21 cellular contexts compared by ENCODE assay signal in genomic region chr1:208787219-208787618, GRCh38.
DNase-seq lines count a peak whose midpoint lies in the region; TF ChIP-seq lines count a peak whose summit lies in the region.
"Had no signal": no experiment of that assay in that cellular context is flagged by ENCODE, and none has a peak within 500 bp of the region (broad histone marks: within the 10 kb centered on the region; RNA-seq: fewer than 3 reads in every experiment).

No MANE protein-coding gene starts in this region.

- no peaks in the 10 kb centered on the region for H3K36me3 Mint-ChIP-seq in brain
- H3K36me3 Mint-ChIP-seq: CD8-positive, alpha-beta T cell; IgD-negative memory B cell had no signal

- DNase-seq in DMS 273 (lab: John Stamatoyannopoulos, UW; ENCODE audit: unreplicated experiment), result peak; percentile 19
- no peak for DNase-seq in DMS 273 treated with DMSO at 0.1 percent for 48 hours (lab: John Stamatoyannopoulos, UW)
- peak; percentile 46 for DNase-seq in myocyte (ENCODE audit: low read depth)
- peak; percentile 24 for DNase-seq in retina
- DNase-seq in NCI-H526 treated with DMSO at 0.1 percent for 48 hours (lab: John Stamatoyannopoulos, UW), result no peak
- DNase-seq in ureter (ENCODE audit: low spot score), result no peak
- DNase-seq in iPS-NIHi7 (ENCODE audit: extremely low spot score), result no peak
- DNase-seq: ACHN; CD8-positive, alpha-beta T cell; H7; Karpas-422; MV-4-11; NCI-H1105 treated with DMSO at 0.1 percent for 48 hours; NCI-H2029 treated with DMSO at 0.1 percent for 48 hours; NCI-H2171 treated with DMSO at 0.1 percent for 48 hours; NCI-H446 treated with DMSO at 0.1 percent for 48 hours; NCI-H774; PC-3; Right ventricle myocardium superior had no signal

- H3K9me3 Mint-ChIP-seq in brain, result peaks cover 0 to 3% (median 0%) of the 10 kb centered on the region in 5 experiments
- H3K9me3 Mint-ChIP-seq: CD8-positive, alpha-beta T cell had no signal

- peak overlapping the region in 4 of 5 experiments; percentile 15 to 86 (median 49) for H3K27ac Mint-ChIP-seq in brain
- H3K27ac Mint-ChIP-seq: CD8-positive, alpha-beta T cell; IgD-negative memory B cell had no signal

- H3K27me3 Mint-ChIP-seq in brain, result no peaks in the 10 kb centered on the region
- H3K27me3 Mint-ChIP-seq: IgD-negative memory B cell had no signal

- no peak overlapping the region for H3K4me3 Mint-ChIP-seq in brain
- H3K4me3 Mint-ChIP-seq: CD8-positive, alpha-beta T cell; IgD-negative memory B cell had no signal

- TF ChIP-seq CTCF in brain (conservative IDR thresholded peaks at IDR 0.05), result no peak

- peaks cover 55% of the 10 kb centered on the region for H3K4me1 Mint-ChIP-seq in brain
- H3K4me1 Mint-ChIP-seq: IgD-negative memory B cell had no signal

Comparison
In these comparisons a context has a peak if more than half of its experiments do, and no peak if none do; other contexts are left out.
1. DNase-seq: peak in DMS 273 (single experiment), myocyte (single experiment) and retina (single experiment); none in DMS 273 treated with DMSO at 0.1 percent for 48 hours (single experiment), NCI-H526 treated with DMSO at 0.1 percent for 48 hours (single experiment), ureter (single experiment) and iPS-NIHi7 (single experiment).